In genomic region chr13:94702181-94703041, GRCh38 we compare ENCODE assay signal across 28 cellular contexts. TPM values are rescaled to one million over a fixed set of nuclear protein-coding genes. Genes with fewer than 3 reads are reported as not detected.
DNase-seq lines count a peak whose midpoint lies in the region; ATAC-seq and TF ChIP-seq lines count a peak whose summit lies in the region.
"Had no signal": no experiment of that assay in that cellular context is flagged by ENCODE, and none has a peak within 500 bp of the region (broad histone marks: within the 10 kb centered on the region; RNA-seq: fewer than 3 reads in every experiment).

No MANE protein-coding gene starts in this region.

- peaks cover 68% of the 10 kb centered on the region for H3K27me3 ChIP-seq in SK-N-SH (ENCODE audit: insufficient read depth)
- H3K27me3 ChIP-seq in dorsolateral prefrontal cortex: peaks cover 0 to 90% (median 61%) of the 10 kb centered on the region in 45 donors

- 38% methylated on average over 34 of the region's 60 CpGs for WGBS in SK-N-SH (ENCODE audit: low lambda C conversion rate)
- WGBS in lower leg skin, 2 donors: 28 to 29% methylated on average over 57 to 59 of the region's 60 CpGs

- H3K36me3 ChIP-seq in SK-N-SH (replicated peaks in 1 of 2; ENCODE audit: control insufficient read depth in 1 of 2, insufficient read depth in 2 of 2, low read length in 1 of 2): no peaks in the 10 kb centered on the region
- H3K36me3 ChIP-seq: thyroid gland had no signal

- H3F3A ChIP-seq in SK-N-SH (replicated peaks; ENCODE audit: insufficient read depth): no peaks in the 10 kb centered on the region

- H3K4me2 ChIP-seq in SK-N-SH: no peak overlapping the region

- no peak overlapping the region for H3K27ac ChIP-seq in SK-N-SH (ENCODE audit: low read depth in 2 of 2, low read length in 1 of 2)
- peak overlapping the region in 1 of 59 donors; percentile 56 for H3K27ac ChIP-seq in dorsolateral prefrontal cortex
- H3K27ac ChIP-seq: 22Rv1, thyroid gland, VCaP had no signal

- no peak overlapping the region for H3K4me3 ChIP-seq in SK-N-SH (ENCODE audit: low read depth in 2 of 2, low read length in 1 of 2)
- H3K4me3 ChIP-seq in dorsolateral prefrontal cortex: peak overlapping the region in 58 of 59 donors; percentile 1 to 61 (median 42)
- H3K4me3 ChIP-seq in iPS-18c (ENCODE audit: insufficient read depth, low read depth, low read length): peak overlapping the region; percentile 62
- H3K4me3 ChIP-seq in lower leg skin (ENCODE audit: low read depth, poor library complexity, severe bottlenecking): no peak overlapping the region
- H3K4me3 ChIP-seq: thyroid gland had no signal

- no peaks in the 10 kb centered on the region for H3K79me2 ChIP-seq in SK-N-SH (ENCODE audit: insufficient read depth)

- no peak for TF ChIP-seq EP300 in SK-N-SH (IDR thresholded peaks at IDR 0.05; ENCODE audit: borderline replicate concordance in 1 of 2, low read depth in 1 of 2, low read length in 1 of 2)

- DNase-seq in SK-N-SH (peak; percentile 20), dorsolateral prefrontal cortex (no peak), retina (peak; percentile 63), lower leg skin (ENCODE audit: low spot score in 2 of 2) (no peak), mucosa of gallbladder (ENCODE audit: low spot score) (no peak)
- DNase-seq: activated CD4-positive, alpha-beta T cell treated with anti-CD3 and anti-CD28 coated beads, Interleukin-2, amount 50 U/mL, for 48 hours; activated naive CD4-positive, alpha-beta T cell treated with anti-CD3 and anti-CD28 coated beads, Interleukin-2, amount 50 U/mL, for 16 hours; DND-41; left cardiac atrium; NCI-H1105; NCI-H2029; NCI-H526; occipital lobe; SHP77; stimulated activated naive CD8-positive, alpha-beta T cell treated with anti-CD3 and anti-CD28 coated beads, Interleukin-15, amount 100 ng/mL, for 72 hours; SW 1271; T-helper 9 cell; thyroid gland had no signal

- no peak for ATAC-seq in SK-N-SH treated with all-trans-retinoic acid at 6 μM for 48 hours
- no peak for ATAC-seq in HG02870 (IDR thresholded peaks at IDR 0.05; ENCODE audit: unreplicated experiment)
- ATAC-seq: left cardiac atrium; stimulated activated naive CD8-positive, alpha-beta T cell treated with anti-CD3 and anti-CD28 coated beads, Interleukin-15, amount 100 ng/mL, for 72 hours had no signal

- H3K4me1 ChIP-seq in SK-N-SH (ENCODE audit: control insufficient read depth in 1 of 2, insufficient read depth in 2 of 2, low read depth in 1 of 2, low read length in 1 of 2): peaks cover 0 to 1% of the 10 kb centered on the region in 2 experiments; a peak in 1 of 4 replicates

- CTCF ChIA-PET in SK-N-SH (lab: Yijun Ruan, JAX): interaction anchor here (1.3 to 2.4 kb wide), 2 partner anchors 8 to 27 kb away, joined by 4 to 8 read pairs; no protein-coding TSS in a partner anchor

- H3K9me3 ChIP-seq in SK-N-SH (no peaks in the 10 kb centered on the region), iPS-18c (ENCODE audit: control insufficient read depth, insufficient read depth, low read length) (peaks cover 7% of the 10 kb centered on the region)
- H3K9me3 ChIP-seq: thyroid gland had no signal

- H3K9me2 ChIP-seq in SK-N-SH: no peaks in the 10 kb centered on the region

- POLR2A ChIA-PET in SK-N-SH (lab: Yijun Ruan, JAX): no interaction called here

- H2AFZ ChIP-seq in SK-N-SH (ENCODE audit: low read depth): no peak overlapping the region

- no peak for TF ChIP-seq POLR2A in lower leg skin (IDR thresholded peaks at IDR 0.05)

- no peak overlapping the region for H3K9ac ChIP-seq in SK-N-SH

- H4K20me1 ChIP-seq in SK-N-SH (ENCODE audit: insufficient read depth): no peaks in the 10 kb centered on the region

- TF ChIP-seq CTCF in SK-N-SH (IDR thresholded peaks at IDR 0.05): no peak
- TF ChIP-seq CTCF in dorsolateral prefrontal cortex (IDR thresholded peaks at IDR 0.05 in 54 of 56, conservative IDR thresholded peaks at IDR 0.05 in 2 of 56; ENCODE audit: low read depth in 1 of 56, partially characterized antibody in 56 of 56): no peak
- TF ChIP-seq CTCF in lower leg skin (IDR thresholded peaks at IDR 0.05): no peak

- intact Hi-C loops in dorsolateral prefrontal cortex (cut with DNase I): no loop called here
- intact Hi-C loops in lower leg skin (cut with DNase I; ENCODE audit: low total_unique reads): no loop called here

- no peak for TF ChIP-seq RAD21 in SK-N-SH (IDR thresholded peaks at IDR 0.05; ENCODE audit: low read length)

TF ChIP-seq in SK-N-SH, 30 proteins besides CTCF, POLR2A, EP300 and RAD21:
- TF ChIP-seq, protein P1, sequence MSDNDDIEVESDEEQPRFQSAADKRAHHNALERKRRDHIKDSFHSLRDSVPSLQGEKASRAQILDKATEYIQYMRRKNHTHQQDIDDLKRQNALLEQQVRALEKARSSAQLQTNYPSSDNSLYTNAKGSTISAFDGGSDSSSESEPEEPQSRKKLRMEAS (IDR thresholded peaks at IDR 0.05; ENCODE audit: low read depth): no peak
- no peak for TF ChIP-seq POLR2AphosphoS5 (IDR thresholded peaks at IDR 0.05; ENCODE audit: low read depth, low read length)

TF ChIP-seq in SK-N-SH treated with all-trans-retinoic acid at 6 μM for 48 hours, 23 proteins besides CTCF, POLR2A, EP300 and RAD21:
- TF ChIP-seq TOX (CRISPR knock-in tag; IDR thresholded peaks at IDR 0.05; ENCODE audit: borderline replicate concordance) (no peak), POU6F1 (CRISPR knock-in tag; IDR thresholded peaks at IDR 0.05; ENCODE audit: borderline replicate concordance, low read depth) (no peak), TCF4 (CRISPR knock-in tag; IDR thresholded peaks at IDR 0.05; ENCODE audit: borderline replicate concordance) (no peak), ZNF8 (CRISPR knock-in tag; IDR thresholded peaks at IDR 0.05) (no peak), ESRRG (CRISPR knock-in tag; IDR thresholded peaks at IDR 0.05) (no peak)

RNA-seq across cellular contexts. Expression of gene SOX21, which starts 9.9 kb away (rescaled TPM):
- not detected in 2 replicates for polyA plus RNA-seq in SK-N-SH (2012; rRNA removed)
- not detected in 2 replicates for polyA plus RNA-seq in SK-N-SH (2012; cell fraction: cytosol; rRNA removed)
- not detected in 2 replicates for polyA plus RNA-seq in SK-N-SH (2012; cell fraction: nucleus; rRNA removed)
- total RNA-seq in dorsolateral prefrontal cortex (10 to 100 TPM in 76 of 120 experiments, 1 to 10 TPM in 44; 3.7 to 36.9 (median 10.7) TPM), lower leg skin (10 to 100 TPM; 20.5 to 28.0 (median 26.8) TPM), mucosa of gallbladder (0.09 TPM)
- total RNA-seq: activated T-helper 1 cell treated with anti-CD3 and anti-CD28 coated beads, Interleukin-12 subunit alpha, Interleukin-12 subunit beta, Interleukin-2, Interleukin-4 antibody, amounts not matched to agents 30 ng/mL and 10 ng/mL and 1 ng/mL, durations not matched to agents 14 hours and 24 hours and 36 hours; cardiac septum; glomerular endothelial cell; left cardiac atrium; skeletal muscle tissue had no signal
- polyA plus RNA-seq: CD14-positive monocyte had no signal

Comparison
In these comparisons a context has a peak if more than half of its experiments do, and no peak if none do; other contexts are left out.
1. DNase-seq: peak in SK-N-SH (single experiment) and retina (single experiment); none in dorsolateral prefrontal cortex (0 of 10), lower leg skin (0 of 2) and mucosa of gallbladder (single experiment).
2. H3K4me3 ChIP-seq: peak in dorsolateral prefrontal cortex (58 of 59) and iPS-18c (single experiment); none in SK-N-SH (0 of 2) and lower leg skin (single experiment).